ENCODE assay signal across 9 cellular contexts in the genomic region with DNA sequence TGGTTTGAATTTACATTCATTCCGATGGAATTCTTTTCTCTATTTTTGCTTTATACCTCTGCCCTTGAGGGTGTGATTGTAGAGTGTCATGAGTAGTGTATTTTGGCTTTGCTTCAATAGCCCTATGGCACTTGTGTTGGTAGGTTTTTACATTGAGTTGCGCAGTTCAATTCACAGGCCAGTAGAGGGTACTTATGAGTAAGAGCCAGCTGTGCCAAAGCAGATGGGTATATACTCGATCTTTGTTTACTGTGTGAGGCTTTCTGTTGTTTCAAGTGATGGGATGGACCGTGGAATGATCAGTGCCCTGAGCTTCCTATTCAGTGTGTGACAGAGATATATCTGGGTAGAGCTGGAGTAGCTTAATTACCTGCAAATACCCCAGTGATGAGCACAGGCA. TPM values are rescaled to one million over a fixed set of nuclear protein-coding genes. Genes with fewer than 3 reads are reported as not detected.
DNase-seq lines count a peak whose midpoint lies in the region; ATAC-seq lines count a peak whose summit lies in the region.
"Had no signal": no experiment of that assay in that cellular context is flagged by ENCODE, and none has a peak within 500 bp of the region (broad histone marks: within the 10 kb centered on the region; RNA-seq: fewer than 3 reads in every experiment).

No MANE protein-coding gene starts in this region.

- H3K4me1 ChIP-seq in adipocyte (ENCODE audit: control insufficient read depth, insufficient read depth, low read length): peaks cover 28% of the 10 kb centered on the region

- peaks cover 11 to 32% of the 10 kb centered on the region in 2 donors for H3K27me3 Mint-ChIP-seq in natural killer cell treated with Interleukin-12 subunit alpha and Interleukin-12 subunit beta and Interleukin-15 and Interleukin-18, amount 100 ng/mL, for 72 hours
- H3K27me3 Mint-ChIP-seq in activated naive CD4-positive, alpha-beta T cell treated with anti-CD3 and anti-CD28 coated beads for 36 hours (ENCODE audit: low read depth): peaks cover 8% of the 10 kb centered on the region

- H3K27ac Mint-ChIP-seq in natural killer cell treated with Interleukin-12 subunit alpha and Interleukin-12 subunit beta and Interleukin-15 and Interleukin-18, amount 100 ng/mL, for 72 hours: no peak overlapping the region
- H3K27ac Mint-ChIP-seq in activated naive CD4-positive, alpha-beta T cell treated with anti-CD3 and anti-CD28 coated beads for 36 hours: no peak overlapping the region

- H3K4me3 ChIP-seq in adipocyte (ENCODE audit: low read length): no peak overlapping the region
- H3K4me3 ChIP-seq: SK-N-MC had no signal

- no peaks in the 10 kb centered on the region for H3K36me3 ChIP-seq in adipocyte (ENCODE audit: control insufficient read depth, insufficient read depth, low read length, severe bottlenecking)

- intact Hi-C loops in activated naive CD4-positive, alpha-beta T cell treated with anti-CD3 and anti-CD28 coated beads for 36 hours (cut with micrococcal nuclease): loop anchor here (1.0 to 5.0 kb wide), 3 partner anchors 194 to 342 kb away; no protein-coding TSS in a partner anchor

- CTCF ChIA-PET in activated naive CD4-positive, alpha-beta T cell treated with anti-CD3 and anti-CD28 coated beads for 36 hours (lab: Charles Lee): interaction anchor here (0.7 to 1.0 kb wide), 2 partner anchors 140 to 242 kb away, joined by 3 read pairs; no protein-coding TSS in a partner anchor

- peak; percentile 6 for DNase-seq in NCI-H1694 (lab: John Stamatoyannopoulos, UW)
- DNase-seq in NCI-H1694 treated with DMSO at 0.1 percent for 48 hours (lab: John Stamatoyannopoulos, UW): no peak
- DNase-seq in LoVo (ENCODE audit: low spot score): peak; percentile 51
- DNase-seq in adipocyte (ENCODE audit: low read depth): no peak
- no peak for DNase-seq in natural killer cell treated with Interleukin-12 subunit alpha and Interleukin-12 subunit beta and Interleukin-15 and Interleukin-18, amount 100 ng/mL, for 72 hours (ENCODE audit: low spot score)
- DNase-seq in activated naive CD4-positive, alpha-beta T cell treated with anti-CD3 and anti-CD28 coated beads for 36 hours: no peak
- DNase-seq in T-helper 9 cell: no peak
- no peak for DNase-seq in stimulated activated CD4-positive, alpha-beta T cell treated with anti-CD3 and anti-CD28 coated beads, Interleukin-2, amount 100 ng/mL, for 48 hours

- H3K9me3 Mint-ChIP-seq in natural killer cell treated with Interleukin-12 subunit alpha and Interleukin-12 subunit beta and Interleukin-15 and Interleukin-18, amount 100 ng/mL, for 72 hours: no peaks in the 10 kb centered on the region
- H3K9me3 Mint-ChIP-seq in activated naive CD4-positive, alpha-beta T cell treated with anti-CD3 and anti-CD28 coated beads for 36 hours: peaks cover 15% of the 10 kb centered on the region

- peak; percentile 65 to 77 for ATAC-seq in natural killer cell treated with Interleukin-12 subunit alpha and Interleukin-12 subunit beta and Interleukin-15 and Interleukin-18, amount 100 ng/mL, for 72 hours

- H3K9me3 ChIP-seq in adipocyte (ENCODE audit: control insufficient read depth, low read length): no peaks in the 10 kb centered on the region

- H3K9ac ChIP-seq in adipocyte (ENCODE audit: low read length): peak overlapping the region; percentile 45

- H3K27me3 ChIP-seq in adipocyte (replicated peaks; ENCODE audit: control insufficient read depth, insufficient read depth, low read length): no peaks in the 10 kb centered on the region

- peaks cover 27% of the 10 kb centered on the region for H3K36me3 Mint-ChIP-seq in natural killer cell treated with Interleukin-12 subunit alpha and Interleukin-12 subunit beta and Interleukin-15 and Interleukin-18, amount 100 ng/mL, for 72 hours
- no peaks in the 10 kb centered on the region for H3K36me3 Mint-ChIP-seq in activated naive CD4-positive, alpha-beta T cell treated with anti-CD3 and anti-CD28 coated beads for 36 hours (ENCODE audit: low read depth)

- no peak overlapping the region for H3K4me3 Mint-ChIP-seq in natural killer cell treated with Interleukin-12 subunit alpha and Interleukin-12 subunit beta and Interleukin-15 and Interleukin-18, amount 100 ng/mL, for 72 hours
- H3K4me3 Mint-ChIP-seq in activated naive CD4-positive, alpha-beta T cell treated with anti-CD3 and anti-CD28 coated beads for 36 hours: no peak overlapping the region

- H3K4me1 Mint-ChIP-seq in natural killer cell treated with Interleukin-12 subunit alpha and Interleukin-12 subunit beta and Interleukin-15 and Interleukin-18, amount 100 ng/mL, for 72 hours (ENCODE audit: low read depth in 2 of 2): peaks cover 4 to 7% of the 10 kb centered on the region in 2 donors
- peaks cover 4% of the 10 kb centered on the region for H3K4me1 Mint-ChIP-seq in activated naive CD4-positive, alpha-beta T cell treated with anti-CD3 and anti-CD28 coated beads for 36 hours (ENCODE audit: low read depth)

RNA-seq across cellular contexts. Expression of a gene that starts 4.3 kb away (rescaled TPM):
- total RNA-seq in natural killer cell treated with Interleukin-12 subunit alpha and Interleukin-12 subunit beta and Interleukin-15 and Interleukin-18, amount 100 ng/mL, for 72 hours: 10 to 100 TPM in 1 of 2 donors, 1 to 10 TPM in 1; 3.8 to 37.0 TPM
- total RNA-seq in activated naive CD4-positive, alpha-beta T cell treated with anti-CD3 and anti-CD28 coated beads for 36 hours: under 1 TPM; 0.33 to 0.47 TPM

Comparison
In these comparisons a context has a peak if more than half of its experiments do, and no peak if none do; other contexts are left out.
1. DNase-seq: peak in NCI-H1694 (single experiment) and LoVo (single experiment); none in NCI-H1694 treated with DMSO at 0.1 percent for 48 hours (single experiment), adipocyte (single experiment), natural killer cell treated with Interleukin-12 subunit alpha and Interleukin-12 subunit beta and Interleukin-15 and Interleukin-18, amount 100 ng/mL, for 72 hours (single experiment), activated naive CD4-positive, alpha-beta T cell treated with anti-CD3 and anti-CD28 coated beads for 36 hours (single experiment), T-helper 9 cell (single experiment) and stimulated activated CD4-positive, alpha-beta T cell treated with anti-CD3 and anti-CD28 coated beads, Interleukin-2, amount 100 ng/mL, for 48 hours (0 of 2).